3 cellular contexts compared by ENCODE assay signal in genomic region chr4:165185448-165185847, GRCh38.
TF ChIP-seq lines count a peak whose summit lies in the region.

No MANE protein-coding gene starts in this region.

TF ChIP-seq in liver, 16 proteins besides CTCF, POLR2A, EP300 and RAD21:
- TF ChIP-seq NR2F2 (IDR thresholded peaks at IDR 0.05) = no peak
- TF ChIP-seq SP1 (IDR thresholded peaks at IDR 0.05) = peak; percentile 6
- peak; percentile 30 to 76 for TF ChIP-seq HNF4A (conservative IDR thresholded peaks at IDR 0.05)
- no peak for TF ChIP-seq JUND (IDR thresholded peaks at IDR 0.05)
- no peak for TF ChIP-seq EGR1 (IDR thresholded peaks at IDR 0.05; ENCODE audit: low read depth in 2 of 2)
- TF ChIP-seq YY1 (IDR thresholded peaks at IDR 0.05) = no peak
- TF ChIP-seq TAF1 (conservative IDR thresholded peaks at IDR 0.05) = no peak
- TF ChIP-seq ZBTB33 (IDR thresholded peaks at IDR 0.05) = no peak
- TF ChIP-seq ATF3 (IDR thresholded peaks at IDR 0.05) = no peak
- TF ChIP-seq MAX (IDR thresholded peaks at IDR 0.05) = no peak
- peak; percentile 12 for TF ChIP-seq FOXA2 (IDR thresholded peaks at IDR 0.05)
- TF ChIP-seq RXRA (IDR thresholded peaks at IDR 0.05) = peak in 1 of 2 donors; percentile 65

TF ChIP-seq in HepG2, 621 proteins besides CTCF, POLR2A, EP300 and RAD21:
- TF ChIP-seq ZNF484 (CRISPR knock-in tag; IDR thresholded peaks at IDR 0.05; ENCODE audit: borderline replicate concordance, low read depth) (no peak), ZNF274 (CRISPR knock-in tag; IDR thresholded peaks at IDR 0.05) (no peak), FOXK2 (IDR thresholded peaks at IDR 0.05) (no peak), ISX (CRISPR knock-in tag; conservative IDR thresholded peaks at IDR 0.05) (no peak), ZSCAN31 (CRISPR knock-in tag; IDR thresholded peaks at IDR 0.05; ENCODE audit: low read depth) (no peak), MLX (CRISPR knock-in tag; IDR thresholded peaks at IDR 0.05) (no peak), ZFP37 (CRISPR knock-in tag; IDR thresholded peaks at IDR 0.05; ENCODE audit: borderline replicate concordance) (no peak), ZNF713 (CRISPR knock-in tag; IDR thresholded peaks at IDR 0.05) (no peak), KLF11 (CRISPR knock-in tag; IDR thresholded peaks at IDR 0.05) (no peak), REST (IDR thresholded peaks at IDR 0.05; ENCODE audit: borderline replicate concordance in 1 of 2, low read depth in 1 of 2, low read length in 2 of 2) (no peak), TBP (CRISPR knock-in tag; IDR thresholded peaks at IDR 0.05) (no peak), SNRNP70 (IDR thresholded peaks at IDR 0.05; ENCODE audit: low read depth, low read length) (no peak), STAG1 (CRISPR knock-in tag; IDR thresholded peaks at IDR 0.05) (no peak), ZFP62 (CRISPR knock-in tag; IDR thresholded peaks at IDR 0.05) (no peak), GZF1 (CRISPR knock-in tag; IDR thresholded peaks at IDR 0.05) (no peak), ZNF574 (CRISPR knock-in tag; IDR thresholded peaks at IDR 0.05) (no peak), GATA4 (IDR thresholded peaks at IDR 0.05; ENCODE audit: borderline replicate concordance, low read depth) (no peak), ZNF691 (CRISPR knock-in tag; IDR thresholded peaks at IDR 0.05; ENCODE audit: borderline replicate concordance, low read depth) (no peak), ZNF724P (CRISPR knock-in tag; IDR thresholded peaks at IDR 0.05; ENCODE audit: borderline replicate concordance) (no peak), ATF7 (IDR thresholded peaks at IDR 0.05) (no peak), ATF7 (CRISPR knock-in tag; IDR thresholded peaks at IDR 0.05) (no peak)

TF ChIP-seq in H1, 55 proteins besides CTCF, POLR2A, EP300 and RAD21:
- no peak for TF ChIP-seq SIN3A (conservative IDR thresholded peaks at IDR 0.05 in 1 of 2, IDR thresholded peaks at IDR 0.05 in 1 of 2; ENCODE audit: low read depth in 1 of 2, low read length in 2 of 2)
- TF ChIP-seq SP4 (IDR thresholded peaks at IDR 0.05; ENCODE audit: low read length) = no peak
- TF ChIP-seq EGR1 (IDR thresholded peaks at IDR 0.05; ENCODE audit: borderline replicate concordance, low read depth, low read length) = no peak
- no peak for TF ChIP-seq TAF1 (IDR thresholded peaks at IDR 0.05; ENCODE audit: low read depth, low read length)
- no peak for TF ChIP-seq CTBP2 (IDR thresholded peaks at IDR 0.05; ENCODE audit: borderline replicate concordance, insufficient read depth, insufficient read length, low read length)
- no peak for TF ChIP-seq JUND (IDR thresholded peaks at IDR 0.05; ENCODE audit: low read length)
- no peak for TF ChIP-seq BACH1 (IDR thresholded peaks at IDR 0.05; ENCODE audit: low read length)
- TF ChIP-seq YY1 (IDR thresholded peaks at IDR 0.05; ENCODE audit: low read depth, low read length) = no peak
- no peak for TF ChIP-seq CBX8 (IDR thresholded peaks at IDR 0.05; ENCODE audit: borderline replicate concordance, low read depth, low read length)
- no peak for TF ChIP-seq USF2 (IDR thresholded peaks at IDR 0.05; ENCODE audit: low read length)
